39 cellular contexts compared by ENCODE assay signal in genomic region chr18:55840601-55841170, GRCh38.
"Had no signal": no experiment of that assay in that cellular context is flagged by ENCODE, and none has a peak within 500 bp of the region (broad histone marks: within the 10 kb centered on the region; RNA-seq: fewer than 3 reads in every experiment).

No MANE protein-coding gene starts in this region.

- H3K36me3 ChIP-seq: adrenal gland, ascending aorta, brain microvascular endothelial cell, breast epithelium, cardiac muscle cell had no signal

- FAIRE-seq: astrocyte had no signal

- H3K4me1 ChIP-seq: adrenal gland, body of pancreas, breast epithelium had no signal

- H3K4me1 Mint-ChIP-seq: activated naive CD4-positive, alpha-beta T cell treated with anti-CD3 and anti-CD28 coated beads, Interleukin-2, amount 10 ng/mL, durations not matched to agents 7 days and 5 days; activated naive CD4-positive, alpha-beta T cell treated with anti-CD3 and anti-CD28 coated beads, Interleukin-2, amount 50 U/mL, for 24 hours; activated naive CD8-positive, alpha-beta T cell treated with anti-CD3 and anti-CD28 coated beads for 36 hours; activated naive CD8-positive, alpha-beta T cell treated with anti-CD3 and anti-CD28 coated beads, Interleukin-2, amount 10 ng/mL, durations not matched to agents 7 days and 5 days; activated naive CD8-positive, alpha-beta T cell treated with anti-CD3 and anti-CD28 coated beads, Interleukin-2, amount 50 U/mL, for 24 hours; activated T-helper 17 cell treated with anti-CD3 and anti-CD28 coated beads, Interleukin-2, amount 50 U/mL, for 72 hours; central memory CD8-positive, alpha-beta T cell had no signal

- DNase-seq: activated effector memory CD4-positive, alpha-beta T cell treated with anti-CD3 and anti-CD28 coated beads, Interleukin-2, amount 50 U/mL, for 16 hours; activated effector memory CD4-positive, alpha-beta T cell treated with Interleukin-2 at 50 U/mL for 16 hours; activated gamma-delta T cell; activated gamma-delta T cell treated with Interleukin-2 at 50 U/mL for 16 hours; activated naive CD4-positive, alpha-beta T cell; activated naive CD4-positive, alpha-beta T cell treated with anti-CD3 and anti-CD28 coated beads for 36 hours; activated naive CD4-positive, alpha-beta T cell treated with anti-CD3 and anti-CD28 coated beads, Interleukin-2, amount 10 ng/mL, durations not matched to agents 7 days and 5 days; activated naive CD4-positive, alpha-beta T cell treated with anti-CD3 and anti-CD28 coated beads, Interleukin-2, amount 50 U/mL, for 16 hours; activated naive CD4-positive, alpha-beta T cell treated with Interleukin-2 at 50 U/mL for 16 hours; activated naive CD8-positive, alpha-beta T cell treated with anti-CD3 and anti-CD28 coated beads for 36 hours; activated naive CD8-positive, alpha-beta T cell treated with anti-CD3 and anti-CD28 coated beads, Interleukin-2, amount 10 ng/mL, durations not matched to agents 7 days and 5 days; activated naive CD8-positive, alpha-beta T cell treated with anti-CD3 and anti-CD28 coated beads, Interleukin-2, amount 50 U/mL, for 24 hours; activated T-cell treated with anti-CD3 and anti-CD28 coated beads for 4 hours; activated T-cell treated with anti-CD3 and anti-CD28 coated beads, Interleukin-2, amount 50 U/mL, for 1 hour; activated T-cell treated with anti-CD3 and anti-CD28 coated beads, Interleukin-2, amount 50 U/mL, for 24 hours; activated T-cell treated with anti-CD3 and anti-CD28 coated beads, Interleukin-2, amount 50 U/mL, for 4 hours; activated T-cell treated with anti-CD3 and anti-CD28 coated beads, Interleukin-2, amount 50 U/mL, for 48 hours; activated T-cell treated with anti-CD3 and anti-CD28 coated beads, Interleukin-2, amount 50 U/mL, for 72 hours; adrenal gland; amniotic stem cell; amygdala; anterior cingulate cortex; body of pancreas; brain microvascular endothelial cell; caudate nucleus; central memory CD4-positive, alpha-beta T cell; cerebellar nuclear complex had no signal

- H3K36me3 Mint-ChIP-seq: activated naive CD4-positive, alpha-beta T cell treated with anti-CD3 and anti-CD28 coated beads, Interleukin-2, amount 10 ng/mL, durations not matched to agents 7 days and 5 days; activated naive CD4-positive, alpha-beta T cell treated with anti-CD3 and anti-CD28 coated beads, Interleukin-2, amount 50 U/mL, for 24 hours; activated naive CD8-positive, alpha-beta T cell; activated naive CD8-positive, alpha-beta T cell treated with anti-CD3 and anti-CD28 coated beads for 36 hours; activated naive CD8-positive, alpha-beta T cell treated with anti-CD3 and anti-CD28 coated beads, Interleukin-2, amount 10 ng/mL, durations not matched to agents 7 days and 5 days had no signal

- H3K4me3 ChIP-seq: adrenal gland, ascending aorta, body of pancreas, breast epithelium, cardiac muscle cell had no signal

- H3K27ac Mint-ChIP-seq: activated naive CD4-positive, alpha-beta T cell treated with anti-CD3 and anti-CD28 coated beads for 36 hours; activated naive CD4-positive, alpha-beta T cell treated with anti-CD3 and anti-CD28 coated beads, Interleukin-2, amount 10 ng/mL, durations not matched to agents 7 days and 5 days; activated naive CD4-positive, alpha-beta T cell treated with anti-CD3 and anti-CD28 coated beads, Interleukin-2, amount 50 U/mL, for 24 hours; activated naive CD4-positive, alpha-beta T cell treated with anti-CD3 and anti-CD28 coated beads, Interleukin-2, amount 50 U/mL, for 72 hours; activated naive CD8-positive, alpha-beta T cell; activated naive CD8-positive, alpha-beta T cell treated with anti-CD3 and anti-CD28 coated beads for 36 hours; activated naive CD8-positive, alpha-beta T cell treated with anti-CD3 and anti-CD28 coated beads, Interleukin-2, amount 10 ng/mL, durations not matched to agents 7 days and 5 days; activated naive CD8-positive, alpha-beta T cell treated with anti-CD3 and anti-CD28 coated beads, Interleukin-2, amount 50 U/mL, for 24 hours; activated T-cell treated with anti-CD3 and anti-CD28 coated beads, Interleukin-2, amount 50 U/mL, for 24 hours; activated T-cell treated with anti-CD3 and anti-CD28 coated beads, Interleukin-2, amount 50 U/mL, for 72 hours; activated T-helper 1 cell treated with anti-CD3 and anti-CD28 coated beads, Interleukin-12 subunit alpha, Interleukin-12 subunit beta, Interleukin-2, Interleukin-4 antibody, amounts not matched to agents 30 ng/mL and 10 ng/mL and 1 ng/mL, durations not matched to agents 14 hours and 24 hours and 36 hours; activated T-helper 17 cell treated with anti-CD3 and anti-CD28 coated beads, Interleukin-2, amount 50 U/mL, for 72 hours; activated T-helper 2 cell treated with anti-CD3 and anti-CD28 coated beads, Interferon-gamma antibody, Interleukin-2, Interleukin-4, amounts not matched to agents 10 μg/mL and 5 μg/mL and 100 μg/mL, durations not matched to agents 14 hours and 24 hours and 36 hours; brain had no signal

- H3K9me3 Mint-ChIP-seq: activated naive CD4-positive, alpha-beta T cell treated with anti-CD3 and anti-CD28 coated beads for 36 hours had no signal

- H3K27me3 ChIP-seq: adrenal gland, ascending aorta, body of pancreas, brain microvascular endothelial cell, breast epithelium, cardiac muscle cell had no signal

- H3K27ac ChIP-seq: adrenal gland, ascending aorta, body of pancreas, brain microvascular endothelial cell, breast epithelium, cardiac muscle cell had no signal

- H3K9me3 ChIP-seq: adrenal gland, ascending aorta, body of pancreas, breast epithelium had no signal

- H3K27me3 Mint-ChIP-seq: activated naive CD4-positive, alpha-beta T cell treated with anti-CD3 and anti-CD28 coated beads, Interleukin-2, amount 10 ng/mL, durations not matched to agents 7 days and 5 days; activated naive CD4-positive, alpha-beta T cell treated with anti-CD3 and anti-CD28 coated beads, Interleukin-2, amount 50 U/mL, for 24 hours; activated naive CD8-positive, alpha-beta T cell; activated naive CD8-positive, alpha-beta T cell treated with anti-CD3 and anti-CD28 coated beads for 36 hours; activated naive CD8-positive, alpha-beta T cell treated with anti-CD3 and anti-CD28 coated beads, Interleukin-2, amount 10 ng/mL, durations not matched to agents 7 days and 5 days; activated naive CD8-positive, alpha-beta T cell treated with anti-CD3 and anti-CD28 coated beads, Interleukin-2, amount 50 U/mL, for 24 hours; activated T-cell treated with anti-CD3 and anti-CD28 coated beads, Interleukin-2, amount 50 U/mL, for 24 hours; activated T-helper 17 cell treated with anti-CD3 and anti-CD28 coated beads, Interleukin-2, amount 50 U/mL, for 72 hours; brain; central memory CD8-positive, alpha-beta T cell had no signal

- H3K4me3 Mint-ChIP-seq: activated naive CD4-positive, alpha-beta T cell treated with anti-CD3 and anti-CD28 coated beads for 36 hours; activated naive CD4-positive, alpha-beta T cell treated with anti-CD3 and anti-CD28 coated beads, Interleukin-2, amount 10 ng/mL, durations not matched to agents 7 days and 5 days; activated naive CD4-positive, alpha-beta T cell treated with anti-CD3 and anti-CD28 coated beads, Interleukin-2, amount 50 U/mL, for 24 hours; activated naive CD8-positive, alpha-beta T cell; activated naive CD8-positive, alpha-beta T cell treated with anti-CD3 and anti-CD28 coated beads for 36 hours; activated naive CD8-positive, alpha-beta T cell treated with anti-CD3 and anti-CD28 coated beads, Interleukin-2, amount 10 ng/mL, durations not matched to agents 7 days and 5 days; activated naive CD8-positive, alpha-beta T cell treated with anti-CD3 and anti-CD28 coated beads, Interleukin-2, amount 50 U/mL, for 24 hours; activated T-cell treated with anti-CD3 and anti-CD28 coated beads, Interleukin-2, amount 50 U/mL, for 24 hours; activated T-cell treated with anti-CD3 and anti-CD28 coated beads, Interleukin-2, amount 50 U/mL, for 4 hours; activated T-cell treated with anti-CD3 and anti-CD28 coated beads, Interleukin-2, amount 50 U/mL, for 72 hours; activated T-helper 1 cell treated with anti-CD3 and anti-CD28 coated beads, Interleukin-12 subunit alpha, Interleukin-12 subunit beta, Interleukin-2, Interleukin-4 antibody, amounts not matched to agents 30 ng/mL and 10 ng/mL and 1 ng/mL, durations not matched to agents 14 hours and 24 hours and 36 hours; activated T-helper 17 cell treated with anti-CD3 and anti-CD28 coated beads, Interleukin-2, amount 50 U/mL, for 72 hours; brain; central memory CD8-positive, alpha-beta T cell had no signal

- ATAC-seq: activated naive CD4-positive, alpha-beta T cell treated with anti-CD3 and anti-CD28 coated beads, Interleukin-2, amount 50 U/mL, for 72 hours; activated naive CD8-positive, alpha-beta T cell treated with anti-CD3 and anti-CD28 coated beads, Interleukin-2, amount 50 U/mL, for 24 hours; activated T-cell treated with anti-CD3 and anti-CD28 coated beads, Interleukin-2, amount 50 U/mL, for 4 hours; activated T-cell treated with anti-CD3 and anti-CD28 coated beads, Interleukin-2, amount 50 U/mL, for 72 hours; activated T-helper 17 cell treated with anti-CD3 and anti-CD28 coated beads, Interleukin-2, amount 50 U/mL, for 72 hours; body of pancreas had no signal
